In genomic region chr17:56676807-56677206, GRCh38 we compare ENCODE assay signal across 19 cellular contexts.
A peak's percentile ranks its signal among the peaks of the same experiment; 100 is the strongest.
DNase-seq lines count a peak whose midpoint lies in the region; ATAC-seq, FAIRE-seq and TF ChIP-seq lines count a peak whose summit lies in the region.
"Had no signal": no experiment of that assay in that cellular context is flagged by ENCODE, and none has a peak within 500 bp of the region (broad histone marks: within the 10 kb centered on the region; RNA-seq: fewer than 3 reads in every experiment).

No MANE protein-coding gene starts in this region.

- DNase-seq in DMS 273 (lab: John Stamatoyannopoulos, UW; ENCODE audit: unreplicated experiment): peak; percentile 15
- no peak for DNase-seq in DMS 273 treated with DMSO at 0.1 percent for 48 hours (lab: John Stamatoyannopoulos, UW)
- DNase-seq in HFFc6: peak; percentile 69
- DNase-seq in adipocyte (ENCODE audit: low read depth): peak; percentile 25
- no peak for DNase-seq in osteoblast (ENCODE audit: insufficient read length, low spot score, missing footprints)
- no peak for DNase-seq in activated CD4-positive, alpha-beta T cell treated with anti-CD3 and anti-CD28 coated beads for 1 hour
- DNase-seq in H54 (ENCODE audit: insufficient read length, low spot score): no peak
- DNase-seq: activated B cell treated with CpG ODN at 0.5 μM for 24 hours; COR-L47; naive thymus-derived CD4-positive, alpha-beta T cell; NCI-H1092; NCI-H446 treated with DMSO at 0.1 percent for 48 hours; stimulated activated CD4-positive, alpha-beta T cell treated with anti-CD3 and anti-CD28 coated beads, Interleukin-15, amount 100 ng/mL, for 24 hours; T-cell had no signal

- H3K27me3 ChIP-seq in adipocyte (replicated peaks; ENCODE audit: control insufficient read depth, insufficient read depth, low read length): peaks cover 51% of the 10 kb centered on the region
- peaks cover 52% of the 10 kb centered on the region for H3K27me3 ChIP-seq in osteoblast (ENCODE audit: insufficient read depth, low read length)

- H3K4me1 ChIP-seq in adipocyte (ENCODE audit: control insufficient read depth, insufficient read depth, low read length) (peaks cover 5% of the 10 kb centered on the region), osteoblast (ENCODE audit: insufficient read depth, low read length) (peaks cover 10% of the 10 kb centered on the region)
- H3K4me1 ChIP-seq: prostate gland had no signal

- H4K20me1 ChIP-seq in osteoblast (ENCODE audit: insufficient read depth, low read length): no peaks in the 10 kb centered on the region

- H3K4me3 ChIP-seq in adipocyte (ENCODE audit: low read length) (no peak overlapping the region), osteoblast (ENCODE audit: insufficient read depth, low read length) (no peak overlapping the region)
- H3K4me3 ChIP-seq: dorsolateral prefrontal cortex, prostate gland, suprapubic skin had no signal

- FAIRE-seq in H54 (lab: Jason Lieb, UNC): no peak

- no peak overlapping the region for H2AFZ ChIP-seq in osteoblast (ENCODE audit: low read length)

- no peak for TF ChIP-seq POLR2A in H54 (IDR thresholded peaks at IDR 0.05; ENCODE audit: low read depth, low read length)

- no peak overlapping the region for H3K27ac ChIP-seq in osteoblast (ENCODE audit: low read depth, low read length)
- H3K27ac ChIP-seq: 22Rv1, dorsolateral prefrontal cortex, prostate gland, suprapubic skin had no signal

- no peak overlapping the region for H3K4me3 Mint-ChIP-seq in HFFc6
- H3K4me3 Mint-ChIP-seq: activated B cell treated with CpG ODN at 0.5 μM for 24 hours, T-cell had no signal

- H3K27ac Mint-ChIP-seq in HFFc6: no peak overlapping the region
- H3K27ac Mint-ChIP-seq: activated B cell treated with CpG ODN at 0.5 μM for 24 hours; naive thymus-derived CD4-positive, alpha-beta T cell; T-cell had no signal

- H3K36me3 Mint-ChIP-seq in HFFc6 (ENCODE audit: low read depth): 0 out of 2 replicates have a peak, but pooled peaks cover 4% of the 10 kb centered on the region
- H3K36me3 Mint-ChIP-seq: naive thymus-derived CD4-positive, alpha-beta T cell had no signal

- no peaks in the 10 kb centered on the region for H3K36me3 ChIP-seq in adipocyte (ENCODE audit: control insufficient read depth, insufficient read depth, low read length, severe bottlenecking)
- H3K36me3 ChIP-seq in osteoblast (ENCODE audit: insufficient read depth, low read length): no peaks in the 10 kb centered on the region
- H3K36me3 ChIP-seq: prostate gland, suprapubic skin had no signal

- H3K4me2 ChIP-seq in osteoblast (ENCODE audit: insufficient read depth, low read length): no peak overlapping the region

- H3K9ac ChIP-seq in adipocyte (ENCODE audit: low read length): no peak overlapping the region

- TF ChIP-seq CTCF in HFFc6 (IDR thresholded peaks at IDR 0.05) (peak; percentile 65), osteoblast (IDR thresholded peaks at IDR 0.05; ENCODE audit: extremely low read depth, low read depth, low read length) (peak; percentile 28)

- H3K79me2 ChIP-seq in osteoblast (ENCODE audit: insufficient read depth, low read length): no peaks in the 10 kb centered on the region

- H3K9me3 Mint-ChIP-seq in HFFc6: no peaks in the 10 kb centered on the region
- H3K9me3 Mint-ChIP-seq: activated B cell treated with CpG ODN at 0.5 μM for 24 hours; naive thymus-derived CD4-positive, alpha-beta T cell; T-cell had no signal

- peaks cover 12% of the 10 kb centered on the region for H3K4me1 Mint-ChIP-seq in HFFc6 (ENCODE audit: low read depth)

- no peak for ATAC-seq in GM18909 (IDR thresholded peaks at IDR 0.05; ENCODE audit: poor library complexity, unreplicated experiment)
- ATAC-seq: naive thymus-derived CD4-positive, alpha-beta T cell; T-cell had no signal

- H3K9me3 ChIP-seq in adipocyte (ENCODE audit: control insufficient read depth, low read length) (no peaks in the 10 kb centered on the region), osteoblast (ENCODE audit: low read depth, low read length) (no peaks in the 10 kb centered on the region)
- H3K9me3 ChIP-seq: prostate gland, suprapubic skin had no signal

- H3K27me3 Mint-ChIP-seq in HFFc6 (ENCODE audit: insufficient read depth): peaks cover 16% of the 10 kb centered on the region

Comparison
In these comparisons a context has a peak if more than half of its experiments do, and no peak if none do; other contexts are left out.
1. DNase-seq: peak in DMS 273 (single experiment), HFFc6 (single experiment) and adipocyte (single experiment); none in DMS 273 treated with DMSO at 0.1 percent for 48 hours (single experiment), osteoblast (single experiment), activated CD4-positive, alpha-beta T cell treated with anti-CD3 and anti-CD28 coated beads for 1 hour (single experiment) and H54 (single experiment).